In genomic region chr5:112711436-112711835, GRCh38 we compare ENCODE assay signal across 18 cellular contexts.
"Had no signal": no experiment of that assay in that cellular context is flagged by ENCODE, and none has a peak within 500 bp of the region (broad histone marks: within the 10 kb centered on the region; RNA-seq: fewer than 3 reads in every experiment).

No MANE protein-coding gene starts in this region.

- H3K9ac ChIP-seq: parathyroid adenoma had no signal

- ATAC-seq: activated CD4-positive, alpha-beta T cell treated with anti-CD3 and anti-CD28 coated beads for 36 hours; activated CD8-positive, alpha-beta T cell treated with anti-CD3 and anti-CD28 coated beads, Interleukin-2, amount 10 ng/mL, durations not matched to agents 7 days and 5 days; activated naive CD8-positive, alpha-beta T cell treated with anti-CD3 and anti-CD28 coated beads, Interleukin-2, amount 50 U/mL, for 24 hours; gastroesophageal sphincter; left lung had no signal

- H3K27ac ChIP-seq: ascending aorta, cardiac muscle cell, colonic mucosa, epithelial cell of prostate, gastroesophageal sphincter, left lung, parathyroid adenoma, testis had no signal

- H3K27me3 Mint-ChIP-seq: activated CD4-positive, alpha-beta T cell treated with anti-CD3 and anti-CD28 coated beads for 36 hours; activated naive CD8-positive, alpha-beta T cell treated with anti-CD3 and anti-CD28 coated beads, Interleukin-2, amount 50 U/mL, for 24 hours; memory B cell; stimulated activated naive CD8-positive, alpha-beta T cell treated with anti-CD3 and anti-CD28 coated beads, Interleukin-15, Interleukin-2, amounts not matched to agents 100 ng/mL and 50 ng/mL, for 24 hours had no signal

- DNase-seq: activated CD8-positive, alpha-beta memory T cell treated with anti-CD3 and anti-CD28 coated beads, Interleukin-2, amount 50 U/mL, for 48 hours; activated CD8-positive, alpha-beta T cell treated with anti-CD3 and anti-CD28 coated beads, Interleukin-2, amount 10 ng/mL, durations not matched to agents 7 days and 5 days; activated naive CD8-positive, alpha-beta T cell treated with anti-CD3 and anti-CD28 coated beads, Interleukin-2, amount 50 U/mL, for 24 hours; colonic mucosa; effector memory CD4-positive, alpha-beta T cell; islet precursor cell; left lung; stimulated activated CD4-positive, alpha-beta T cell treated with anti-CD3 and anti-CD28 coated beads, Interleukin-4, amount 100 ng/mL, for 1 hour; stimulated activated CD8-positive, alpha-beta memory T cell treated with anti-CD3 and anti-CD28 coated beads, Interleukin-4, amount 100 ng/mL, for 48 hours; testis had no signal

- H3K4me3 Mint-ChIP-seq: activated CD4-positive, alpha-beta T cell treated with anti-CD3 and anti-CD28 coated beads for 36 hours; activated CD8-positive, alpha-beta T cell treated with anti-CD3 and anti-CD28 coated beads, Interleukin-2, amount 10 ng/mL, durations not matched to agents 7 days and 5 days; activated naive CD8-positive, alpha-beta T cell treated with anti-CD3 and anti-CD28 coated beads, Interleukin-2, amount 50 U/mL, for 24 hours; memory B cell; stimulated activated naive CD8-positive, alpha-beta T cell treated with anti-CD3 and anti-CD28 coated beads, Interleukin-15, Interleukin-2, amounts not matched to agents 100 ng/mL and 50 ng/mL, for 24 hours had no signal

- H3K9me3 ChIP-seq: ascending aorta, colonic mucosa, gastroesophageal sphincter, left lung, testis had no signal

- H3K4me3 ChIP-seq: ascending aorta, cardiac muscle cell, colonic mucosa, gastroesophageal sphincter, left lung, testis had no signal

- H3K27me3 ChIP-seq: ascending aorta, cardiac muscle cell, colonic mucosa, gastroesophageal sphincter, left lung, testis had no signal

- H3K9me3 Mint-ChIP-seq: activated naive CD8-positive, alpha-beta T cell treated with anti-CD3 and anti-CD28 coated beads, Interleukin-2, amount 50 U/mL, for 24 hours; memory B cell; stimulated activated naive CD8-positive, alpha-beta T cell treated with anti-CD3 and anti-CD28 coated beads, Interleukin-15, Interleukin-2, amounts not matched to agents 100 ng/mL and 50 ng/mL, for 24 hours had no signal

- H2AFZ ChIP-seq: parathyroid adenoma had no signal

- H3K36me3 ChIP-seq: ascending aorta, cardiac muscle cell, colonic mucosa, gastroesophageal sphincter, left lung had no signal

- H3K27ac Mint-ChIP-seq: activated CD4-positive, alpha-beta T cell treated with anti-CD3 and anti-CD28 coated beads for 36 hours; activated CD8-positive, alpha-beta T cell treated with anti-CD3 and anti-CD28 coated beads, Interleukin-2, amount 10 ng/mL, durations not matched to agents 7 days and 5 days; activated naive CD8-positive, alpha-beta T cell treated with anti-CD3 and anti-CD28 coated beads, Interleukin-2, amount 50 U/mL, for 24 hours; memory B cell; stimulated activated naive CD8-positive, alpha-beta T cell treated with anti-CD3 and anti-CD28 coated beads, Interleukin-15, Interleukin-2, amounts not matched to agents 100 ng/mL and 50 ng/mL, for 24 hours had no signal
